8 cellular contexts compared by ENCODE assay signal in the genomic region with DNA sequence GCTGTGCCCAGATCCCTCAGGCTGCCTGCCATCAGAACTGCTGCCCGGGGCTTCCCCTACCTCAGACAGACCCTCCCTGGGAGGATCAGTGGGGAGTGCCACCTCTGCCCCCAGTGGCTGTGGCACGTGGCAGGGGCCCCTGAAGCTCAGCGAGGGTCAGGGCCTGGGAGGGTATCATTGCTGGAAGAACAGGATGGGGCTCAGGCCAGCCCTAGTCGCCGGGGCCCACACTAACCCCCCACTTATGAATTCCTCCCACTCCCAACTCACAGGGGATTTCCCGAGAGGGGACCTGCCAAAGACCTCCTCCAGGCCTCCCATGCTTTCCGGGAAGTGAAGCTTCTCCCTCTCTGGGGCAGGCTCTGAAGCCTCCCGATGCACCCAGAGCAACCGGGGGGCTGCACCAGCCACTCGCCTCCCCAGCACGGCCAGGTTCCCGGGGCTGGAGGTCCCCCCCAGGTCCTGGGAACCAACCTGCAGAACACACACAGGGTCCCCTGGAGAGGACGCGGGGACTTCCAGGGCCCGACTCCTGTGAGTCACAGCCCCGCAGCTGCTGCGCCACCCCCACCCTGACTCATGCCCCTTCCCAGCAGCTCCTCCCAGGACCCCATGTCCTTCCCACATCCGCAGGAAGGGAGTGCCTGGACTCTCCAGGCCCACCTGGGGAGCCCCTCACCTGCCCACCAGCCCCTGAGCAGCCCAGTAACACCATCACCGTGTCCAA. TPM values are rescaled to one million over a fixed set of nuclear protein-coding genes. Genes with fewer than 3 reads are reported as not detected.
DNase-seq lines count a peak whose midpoint lies in the region; ATAC-seq and TF ChIP-seq lines count a peak whose summit lies in the region.

No MANE protein-coding gene starts in this region.

- no peaks in the 10 kb centered on the region for H3K27me3 ChIP-seq in ACC112 (ENCODE audit: insufficient read depth, low read length)
- H3K27me3 ChIP-seq in hepatocyte = no peaks in the 10 kb centered on the region

- H3K4me3 Mint-ChIP-seq in activated naive CD8-positive, alpha-beta T cell treated with anti-CD3 and anti-CD28 coated beads, Interleukin-2, amount 50 U/mL, for 24 hours = no peak overlapping the region

- peak; percentile 98 for DNase-seq in HPDE6-E6E7 (ENCODE audit: extremely low spot score)
- DNase-seq in activated naive CD8-positive, alpha-beta T cell treated with anti-CD3 and anti-CD28 coated beads, Interleukin-2, amount 50 U/mL, for 24 hours = peak; percentile 66
- peak; percentile 56 for DNase-seq in hepatocyte (ENCODE audit: low spot score)
- peak; percentile 73 for DNase-seq in stimulated activated CD8-positive, alpha-beta memory T cell treated with anti-CD3 and anti-CD28 coated beads, Interleukin-4, amount 100 ng/mL, for 48 hours
- no peak for DNase-seq in NCI-H510A treated with DMSO at 0.1 percent for 48 hours (lab: John Stamatoyannopoulos, UW)
- no peak for DNase-seq in DMS153 (lab: John Stamatoyannopoulos, UW)

- no peaks in the 10 kb centered on the region for H3K9me3 Mint-ChIP-seq in activated naive CD8-positive, alpha-beta T cell treated with anti-CD3 and anti-CD28 coated beads, Interleukin-2, amount 50 U/mL, for 24 hours

- WGBS in hepatocyte (ENCODE audit: low lambda C conversion rate, missing lambda C conversion rate) = 76% methylated on average over 15 of the region's 19 CpGs

- peak overlapping the region; percentile 48 for H3K4me3 ChIP-seq in ACC112 (ENCODE audit: low read depth, low read length)
- no peak overlapping the region for H3K4me3 ChIP-seq in hepatocyte

- H3K36me3 ChIP-seq in ACC112 (ENCODE audit: insufficient read depth, low read length) (peaks cover 8% of the 10 kb centered on the region; the same call in 1 of the 2 replicates), hepatocyte (replicated peaks; ENCODE audit: insufficient read depth, low read depth) (no peaks in the 10 kb centered on the region)

- no peaks in the 10 kb centered on the region for H3K9me3 ChIP-seq in hepatocyte (ENCODE audit: low read depth)

- peaks cover 36% of the 10 kb centered on the region for H3K4me1 ChIP-seq in ACC112 (ENCODE audit: control insufficient read depth, insufficient read depth, low read length, unreplicated experiment)
- peaks cover 10% of the 10 kb centered on the region for H3K4me1 ChIP-seq in hepatocyte (ENCODE audit: insufficient read depth)

- no peaks in the 10 kb centered on the region for H3K79me2 ChIP-seq in ACC112 (ENCODE audit: control insufficient read depth, insufficient read depth, low read length, unreplicated experiment)
- H3K79me2 ChIP-seq in hepatocyte = no peaks in the 10 kb centered on the region

- H3K4me1 Mint-ChIP-seq in activated naive CD8-positive, alpha-beta T cell treated with anti-CD3 and anti-CD28 coated beads, Interleukin-2, amount 50 U/mL, for 24 hours = peaks cover 33% of the 10 kb centered on the region

- peaks cover 3% of the 10 kb centered on the region for H3K36me3 Mint-ChIP-seq in activated naive CD8-positive, alpha-beta T cell treated with anti-CD3 and anti-CD28 coated beads, Interleukin-2, amount 50 U/mL, for 24 hours (ENCODE audit: low read depth)

- H4K20me1 ChIP-seq in hepatocyte (ENCODE audit: insufficient read depth, poor library complexity, severe bottlenecking) = no peaks in the 10 kb centered on the region

- TF ChIP-seq CTCF in hepatocyte (IDR thresholded peaks at IDR 0.05; ENCODE audit: poor library complexity) = no peak

- H3K27ac ChIP-seq in ACC112 (ENCODE audit: low read depth, low read length) = peak overlapping the region; percentile 97
- H3K27ac ChIP-seq in hepatocyte = no peak overlapping the region

- ATAC-seq in activated naive CD8-positive, alpha-beta T cell treated with anti-CD3 and anti-CD28 coated beads, Interleukin-2, amount 50 U/mL, for 24 hours = peak; percentile 69
- no peak for ATAC-seq in HG03095 (IDR thresholded peaks at IDR 0.05; ENCODE audit: unreplicated experiment)

- no peaks in the 10 kb centered on the region for H3K9me2 ChIP-seq in hepatocyte (replicated peaks; ENCODE audit: insufficient read depth)

- H3K27me3 Mint-ChIP-seq in activated naive CD8-positive, alpha-beta T cell treated with anti-CD3 and anti-CD28 coated beads, Interleukin-2, amount 50 U/mL, for 24 hours = no peaks in the 10 kb centered on the region

- peak overlapping the region; percentile 67 for H3K27ac Mint-ChIP-seq in activated naive CD8-positive, alpha-beta T cell treated with anti-CD3 and anti-CD28 coated beads, Interleukin-2, amount 50 U/mL, for 24 hours

- H3K4me2 ChIP-seq in hepatocyte = no peak overlapping the region

- H2AFZ ChIP-seq in ACC112 (ENCODE audit: low read length, unreplicated experiment) (no peak overlapping the region), hepatocyte (no peak overlapping the region)

RNA-seq across cellular contexts. Expression of a gene that starts 2.5 kb away (rescaled TPM):
- 0.97 and 3.3 TPM in 2 replicates for total RNA-seq in hepatocyte
- polyA plus RNA-seq in hepatocyte = 4.2 and 5.1 TPM in 2 replicates

RNA-seq across cellular contexts. Expression of a gene that starts 8.9 kb away (rescaled TPM):
- 24.0 and 31.5 TPM in 2 replicates for total RNA-seq in hepatocyte
- 38.0 and 50.0 TPM in 2 replicates for polyA plus RNA-seq in hepatocyte

RNA-seq across cellular contexts. Expression of a gene that starts 8.9 kb away (rescaled TPM):
- 18.6 and 21.5 TPM in 2 replicates for total RNA-seq in hepatocyte
- polyA plus RNA-seq in hepatocyte = 41.7 and 48.7 TPM in 2 replicates

RNA-seq across cellular contexts. Expression of a gene that starts 37.6 kb away (rescaled TPM):
- 6.6 and 11.7 TPM in 2 replicates for total RNA-seq in hepatocyte
- polyA plus RNA-seq in hepatocyte = 20.2 and 20.7 TPM in 2 replicates

RNA-seq across cellular contexts. Expression of a gene that starts 40.7 kb away (rescaled TPM):
- 43.9 and 59.4 TPM in 2 replicates for total RNA-seq in hepatocyte
- 50.4 and 53.6 TPM in 2 replicates for polyA plus RNA-seq in hepatocyte

Comparison
In these comparisons a context has a peak if more than half of its experiments do, and no peak if none do; other contexts are left out.
1. DNase-seq: peak in HPDE6-E6E7 (single experiment), activated naive CD8-positive, alpha-beta T cell treated with anti-CD3 and anti-CD28 coated beads, Interleukin-2, amount 50 U/mL, for 24 hours (single experiment), hepatocyte (single experiment) and stimulated activated CD8-positive, alpha-beta memory T cell treated with anti-CD3 and anti-CD28 coated beads, Interleukin-4, amount 100 ng/mL, for 48 hours (single experiment); none in NCI-H510A treated with DMSO at 0.1 percent for 48 hours (single experiment) and DMS153 (single experiment).